Comparison of ENCODE assay signal across 28 cellular contexts in the genomic region with DNA sequence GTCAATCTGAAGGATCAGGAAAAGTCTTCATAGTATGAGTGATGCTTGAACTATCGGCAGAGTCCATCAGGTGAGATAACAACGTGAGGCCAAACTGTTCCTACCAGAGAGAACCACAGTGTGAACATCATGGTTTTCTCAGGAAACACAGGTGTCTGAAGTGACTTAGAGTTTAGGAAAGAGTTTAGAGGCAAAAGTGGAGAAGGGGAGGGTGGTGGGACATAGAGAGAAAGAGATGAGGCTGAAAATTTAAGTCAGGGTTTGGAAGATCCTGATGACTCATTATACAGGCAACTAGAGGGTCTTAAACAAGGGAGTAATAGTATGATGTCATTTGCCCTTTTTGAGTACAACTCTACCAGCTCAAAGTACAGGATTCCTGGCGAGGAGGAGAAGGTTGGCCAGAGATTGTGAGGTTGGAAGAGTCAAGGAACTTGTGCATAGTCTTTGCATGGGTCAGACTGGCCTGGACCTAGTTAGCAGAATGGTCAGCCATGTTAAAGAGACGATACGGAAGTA.
"Had no signal": no experiment of that assay in that cellular context is flagged by ENCODE, and none has a peak within 500 bp of the region (broad histone marks: within the 10 kb centered on the region; RNA-seq: fewer than 3 reads in every experiment).

No MANE protein-coding gene starts in this region.

- H3K9me3 ChIP-seq: adrenal gland, body of pancreas had no signal

- H3K4me3 ChIP-seq: adrenal gland, body of pancreas had no signal

- DNase-seq: activated CD4-positive, alpha-beta memory T cell treated with anti-CD3 and anti-CD28 coated beads for 36 hours; activated CD4-positive, alpha-beta T cell treated with anti-CD3 and anti-CD28 coated beads for 36 hours; activated CD4-positive, alpha-beta T cell treated with anti-CD3 and anti-CD28 coated beads, Interleukin-2, amount 10 ng/mL, durations not matched to agents 24 days and 14 days; activated CD4-positive, CD25-positive, alpha-beta regulatory T cell; activated CD4-positive, CD25-positive, alpha-beta regulatory T cell treated with anti-CD3 and anti-CD28 coated beads, Interleukin-2, amount 50 U/mL, for 72 hours; activated CD8-positive, alpha-beta memory T cell treated with anti-CD3 and anti-CD28 coated beads, Interleukin-2, amount 10 ng/mL, durations not matched to agents 7 days and 5 days; activated CD8-positive, alpha-beta memory T cell treated with anti-CD3 and anti-CD28 coated beads, Interleukin-2, amount 50 U/mL, for 4 hours; activated CD8-positive, alpha-beta T cell treated with anti-CD3 and anti-CD28 coated beads, Interleukin-2, amount 10 ng/mL, durations not matched to agents 7 days and 5 days; activated effector memory CD4-positive, alpha-beta T cell treated with anti-CD3 and anti-CD28 coated beads, Interleukin-2, amount 50 U/mL, for 16 hours; activated naive CD4-positive, alpha-beta T cell treated with anti-CD3 and anti-CD28 coated beads for 36 hours; activated naive CD8-positive, alpha-beta T cell treated with anti-CD3 and anti-CD28 coated beads for 36 hours; activated naive CD8-positive, alpha-beta T cell treated with anti-CD3 and anti-CD28 coated beads, Interleukin-2, amount 50 U/mL, for 24 hours; activated T-cell treated with anti-CD3 and anti-CD28 coated beads, Interleukin-2, amount 50 U/mL, for 1 hour; activated T-cell treated with anti-CD3 and anti-CD28 coated beads, Interleukin-2, amount 50 U/mL, for 48 hours; adrenal gland; amygdala; aorta; body of pancreas; caudate nucleus; cortex of kidney; dermis blood vessel endothelial cell; effector CD4-positive, alpha-beta T cell; effector memory CD8-positive, alpha-beta T cell; foreskin fibroblast; head of caudate nucleus; T-helper 2 cell had no signal

- FAIRE-seq: frontal cortex had no signal

- H3K27me3 ChIP-seq: adrenal gland, body of pancreas had no signal

- H3K27ac ChIP-seq: adrenal gland, body of pancreas had no signal

- ATAC-seq: activated CD4-positive, alpha-beta T cell treated with anti-CD3 and anti-CD28 coated beads for 36 hours; activated CD8-positive, alpha-beta memory T cell treated with anti-CD3 and anti-CD28 coated beads, Interleukin-2, amount 10 ng/mL, durations not matched to agents 7 days and 5 days; activated CD8-positive, alpha-beta T cell treated with anti-CD3 and anti-CD28 coated beads, Interleukin-2, amount 10 ng/mL, durations not matched to agents 7 days and 5 days; activated naive CD8-positive, alpha-beta T cell treated with anti-CD3 and anti-CD28 coated beads, Interleukin-2, amount 50 U/mL, for 24 hours; body of pancreas; effector memory CD8-positive, alpha-beta T cell; esophagus mucosa had no signal

- H3K36me3 ChIP-seq: adrenal gland had no signal
